ENCODE assay signal across 20 cellular contexts in the genomic region with DNA sequence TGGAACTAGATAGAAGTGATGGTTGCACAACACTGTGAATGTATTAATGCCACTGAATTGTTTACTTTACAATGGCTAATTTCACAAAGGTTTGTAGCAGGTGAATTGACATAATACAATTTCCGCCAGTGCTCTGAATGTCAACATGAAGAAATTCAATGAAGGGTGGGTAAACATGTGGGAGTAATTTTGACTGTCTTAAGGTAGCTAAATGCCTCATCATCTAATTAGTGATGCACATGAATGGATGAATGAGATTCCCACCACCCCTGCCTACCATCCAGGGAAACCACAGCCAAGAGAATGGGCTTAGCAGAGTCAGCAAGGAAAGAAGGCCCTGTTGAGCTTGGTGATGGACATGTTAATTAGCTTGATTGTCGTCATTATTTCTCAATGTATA.
DNase-seq lines count a peak whose midpoint lies in the region; TF ChIP-seq lines count a peak whose summit lies in the region.
"Had no signal": no experiment of that assay in that cellular context is flagged by ENCODE, and none has a peak within 500 bp of the region (broad histone marks: within the 10 kb centered on the region; RNA-seq: fewer than 3 reads in every experiment).

No MANE protein-coding gene starts in this region.

- no peak overlapping the region for H3K9ac ChIP-seq in neural progenitor cell

- H3K27me3 Mint-ChIP-seq in neural progenitor cell (ENCODE audit: insufficient read depth, low read depth) = no peaks in the 10 kb centered on the region
- H3K27me3 Mint-ChIP-seq: activated CD4-positive, alpha-beta memory T cell treated with anti-CD3 and anti-CD28 coated beads for 36 hours; activated naive CD8-positive, alpha-beta T cell treated with anti-CD3 and anti-CD28 coated beads, Interleukin-2, amount 50 U/mL, for 24 hours; B cell; progenitor cell of endocrine pancreas had no signal

- H3K9me3 ChIP-seq in neural progenitor cell (ENCODE audit: low read depth) = no peaks in the 10 kb centered on the region
- H3K9me3 ChIP-seq: body of pancreas had no signal

- no peaks in the 10 kb centered on the region for H3K27me3 ChIP-seq in neural progenitor cell
- H3K27me3 ChIP-seq: body of pancreas had no signal

- no peak for TF ChIP-seq CTCF in neural progenitor cell (IDR thresholded peaks at IDR 0.05)

- H3K79me2 ChIP-seq in neural progenitor cell (ENCODE audit: low read depth) = no peaks in the 10 kb centered on the region

- H3K36me3 ChIP-seq in neural progenitor cell = no peaks in the 10 kb centered on the region

- peak overlapping the region; percentile 19 for H3K4me2 ChIP-seq in neural progenitor cell
- H3K4me2 ChIP-seq: GM23338 had no signal

- H2AFZ ChIP-seq in neural progenitor cell (replicated peaks) = no peak overlapping the region
- H2AFZ ChIP-seq: GM23338 had no signal

- no peaks in the 10 kb centered on the region for H3K9me3 Mint-ChIP-seq in neural progenitor cell
- H3K9me3 Mint-ChIP-seq: activated CD4-positive, alpha-beta memory T cell treated with anti-CD3 and anti-CD28 coated beads for 36 hours; activated naive CD8-positive, alpha-beta T cell treated with anti-CD3 and anti-CD28 coated beads, Interleukin-2, amount 50 U/mL, for 24 hours; GM23338; natural killer cell treated with Interleukin-12 subunit alpha and Interleukin-12 subunit beta and Interleukin-15 and Interleukin-18, amount 100 ng/mL, for 72 hours had no signal

- peaks cover 25% of the 10 kb centered on the region for H3K4me1 Mint-ChIP-seq in neural progenitor cell
- H3K4me1 Mint-ChIP-seq: B cell had no signal

- DNase-seq in NCI-H2196 (lab: John Stamatoyannopoulos, UW; ENCODE audit: unreplicated experiment) = peak; percentile 22
- DNase-seq in NCI-H2196 treated with DMSO at 0.1 percent for 48 hours (lab: John Stamatoyannopoulos, UW; ENCODE audit: unreplicated experiment) = no peak
- peak; percentile 97 for DNase-seq in NCI-H146 treated with DMSO at 0.1 percent for 48 hours (lab: John Stamatoyannopoulos, UW; ENCODE audit: unreplicated experiment)
- DNase-seq in NCI-H774 (lab: John Stamatoyannopoulos, UW) = peak; percentile 72
- DNase-seq in neural progenitor cell (ENCODE audit: low spot score) = peak; percentile 15
- no peak for DNase-seq in LoVo (ENCODE audit: low spot score)
- DNase-seq in GM19240 (ENCODE audit: insufficient read length, low spot score) = no peak
- DNase-seq in NCI-H446 treated with DMSO at 0.1 percent for 48 hours (lab: John Stamatoyannopoulos, UW) = no peak
- DNase-seq: activated CD4-positive, alpha-beta memory T cell treated with anti-CD3 and anti-CD28 coated beads for 36 hours; activated gamma-delta T cell; activated naive CD8-positive, alpha-beta T cell treated with anti-CD3 and anti-CD28 coated beads, Interleukin-2, amount 50 U/mL, for 24 hours; body of pancreas; effector CD8-positive, alpha-beta T cell; hypothalamus; left ventricle myocardium superior had no signal

- no peaks in the 10 kb centered on the region for H4K20me1 ChIP-seq in neural progenitor cell (ENCODE audit: low read depth)

- no peak overlapping the region for H3K4me3 ChIP-seq in neural progenitor cell
- H3K4me3 ChIP-seq: body of pancreas, GM23338 had no signal

- no peak overlapping the region for H3K27ac Mint-ChIP-seq in neural progenitor cell
- H3K27ac Mint-ChIP-seq: activated CD4-positive, alpha-beta memory T cell treated with anti-CD3 and anti-CD28 coated beads for 36 hours; activated naive CD8-positive, alpha-beta T cell treated with anti-CD3 and anti-CD28 coated beads, Interleukin-2, amount 50 U/mL, for 24 hours; B cell; natural killer cell treated with Interleukin-12 subunit alpha and Interleukin-12 subunit beta and Interleukin-15 and Interleukin-18, amount 100 ng/mL, for 72 hours; progenitor cell of endocrine pancreas had no signal

- peaks cover 18% of the 10 kb centered on the region for H3K4me1 ChIP-seq in neural progenitor cell

- no peak overlapping the region for H3K4me3 Mint-ChIP-seq in neural progenitor cell
- H3K4me3 Mint-ChIP-seq: activated CD4-positive, alpha-beta memory T cell treated with anti-CD3 and anti-CD28 coated beads for 36 hours; activated naive CD8-positive, alpha-beta T cell treated with anti-CD3 and anti-CD28 coated beads, Interleukin-2, amount 50 U/mL, for 24 hours; B cell; GM23338; natural killer cell treated with Interleukin-12 subunit alpha and Interleukin-12 subunit beta and Interleukin-15 and Interleukin-18, amount 100 ng/mL, for 72 hours had no signal

- H3K36me3 Mint-ChIP-seq in neural progenitor cell = no peaks in the 10 kb centered on the region
- H3K36me3 Mint-ChIP-seq: activated CD4-positive, alpha-beta memory T cell treated with anti-CD3 and anti-CD28 coated beads for 36 hours; natural killer cell treated with Interleukin-12 subunit alpha and Interleukin-12 subunit beta and Interleukin-15 and Interleukin-18, amount 100 ng/mL, for 72 hours had no signal

- H3F3A ChIP-seq in neural progenitor cell (ENCODE audit: low read depth) = no peaks in the 10 kb centered on the region

- no peak overlapping the region for H3K27ac ChIP-seq in neural progenitor cell
- H3K27ac ChIP-seq: body of pancreas, HL-60 had no signal

Comparison
In these comparisons a context has a peak if more than half of its experiments do, and no peak if none do; other contexts are left out.
1. DNase-seq: peak in NCI-H2196 (single experiment), NCI-H146 treated with DMSO at 0.1 percent for 48 hours (single experiment), NCI-H774 (single experiment) and neural progenitor cell (single experiment); none in NCI-H2196 treated with DMSO at 0.1 percent for 48 hours (single experiment), LoVo (single experiment), GM19240 (single experiment) and NCI-H446 treated with DMSO at 0.1 percent for 48 hours (single experiment).